10 cellular contexts compared by ENCODE assay signal in the genomic region with DNA sequence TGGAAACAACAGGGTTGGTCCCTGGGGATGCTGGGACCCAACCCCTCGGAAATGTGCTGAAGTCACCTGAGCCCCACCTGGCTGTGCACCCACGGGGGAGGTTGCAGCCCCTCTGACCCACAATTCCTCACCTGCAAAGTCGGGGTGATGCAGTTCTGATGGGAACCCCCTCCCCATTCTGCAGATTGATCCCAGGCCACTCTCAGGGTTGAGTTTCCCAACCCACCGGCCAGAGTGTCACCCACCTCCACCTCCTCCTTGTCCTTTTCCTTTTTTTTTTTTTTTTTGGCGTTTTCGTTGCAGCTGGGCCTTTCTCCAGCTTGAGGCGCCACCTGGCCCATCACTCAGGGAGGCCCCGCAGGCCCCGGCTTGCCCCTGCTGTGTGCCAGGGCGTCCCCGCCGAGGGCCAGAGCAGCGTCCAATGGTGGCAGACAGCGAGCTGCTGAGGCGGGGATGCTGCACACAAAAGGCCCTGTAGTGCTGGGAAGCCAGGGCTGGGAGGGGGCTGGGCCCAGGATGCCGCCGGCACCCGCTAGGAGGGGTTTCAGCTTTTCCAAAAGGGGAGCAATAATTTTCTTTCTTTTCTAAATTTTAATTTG. TPM values are rescaled to one million over a fixed set of nuclear protein-coding genes. Genes with fewer than 3 reads are reported as not detected.
A peak's percentile ranks its signal among the peaks of the same experiment; 100 is the strongest.
DNase-seq lines count a peak whose midpoint lies in the region; ATAC-seq, FAIRE-seq and TF ChIP-seq lines count a peak whose summit lies in the region.
"Had no signal": no experiment of that assay in that cellular context is flagged by ENCODE, and none has a peak within 500 bp of the region (broad histone marks: within the 10 kb centered on the region; RNA-seq: fewer than 3 reads in every experiment).

No MANE protein-coding gene starts in this region.

- no peak for FAIRE-seq in H1 (lab: Jason Lieb, UNC)
- FAIRE-seq: G401.6 had no signal

- H3K23me2 ChIP-seq in H1 (ENCODE audit: low read depth, low read length): peaks cover 13% of the 10 kb centered on the region

- H3K79me2 ChIP-seq in H1 (ENCODE audit: control insufficient read depth in 1 of 2, insufficient read depth in 2 of 2, low read length in 2 of 2) (no peaks in the 10 kb centered on the region; a peak in 1 of 4 replicates), parathyroid adenoma (peaks cover 9% of the 10 kb centered on the region)

- peaks cover 4% of the 10 kb centered on the region; the same call in 1 of the 2 replicates for H3K79me1 ChIP-seq in H1 (ENCODE audit: low read depth, low read length)

- no peak overlapping the region for H3K14ac ChIP-seq in H1 (ENCODE audit: insufficient read length)

- no peak overlapping the region for H2BK12ac ChIP-seq in H1 (ENCODE audit: low read depth, low read length)

- peak overlapping the region in 1 of 2 experiments; percentile 27; a peak in 2 of 4 replicates for H3K4me2 ChIP-seq in H1 (ENCODE audit: insufficient read depth in 1 of 2, low read depth in 2 of 2, low read length in 2 of 2)
- H3K4me2 ChIP-seq in parathyroid adenoma (ENCODE audit: low read length): no peak overlapping the region

- no peak for TF ChIP-seq POLR2A in H1 (IDR thresholded peaks at IDR 0.05; ENCODE audit: control extremely low read depth in 1 of 2, low read depth in 2 of 2, low read length in 2 of 2)

- ATAC-seq in GM21423 (IDR thresholded peaks at IDR 0.05; ENCODE audit: unreplicated experiment): no peak

- H3K27me3 ChIP-seq in H1 (replicated peaks in 1 of 4; ENCODE audit: control insufficient read depth in 3 of 4, extremely low read depth in 1 of 4, insufficient read depth in 3 of 4, low read length in 3 of 4) (no peaks in the 10 kb centered on the region), parathyroid adenoma (ENCODE audit: control insufficient read depth, insufficient read depth, low read length) (no peaks in the 10 kb centered on the region)
- H3K27me3 ChIP-seq: neutrophil had no signal

- no peak overlapping the region for H3K23ac ChIP-seq in H1 (ENCODE audit: insufficient read length)

- peak overlapping the region; percentile 22 for H4K8ac ChIP-seq in H1 (ENCODE audit: extremely low read depth, insufficient read depth, low read length)

- peak overlapping the region; percentile 83; the same call in 1 of the 2 replicates for H2BK5ac ChIP-seq in H1 (ENCODE audit: low read depth, low read length)

- H2BK15ac ChIP-seq in H1 (ENCODE audit: low read length): no peak overlapping the region

- H3K9ac ChIP-seq in H1 (replicated peaks in 1 of 4; ENCODE audit: extremely low read depth in 1 of 4, low read depth in 3 of 4, low read length in 3 of 4): no peak overlapping the region
- H3K9ac ChIP-seq in parathyroid adenoma: no peak overlapping the region

- peak overlapping the region; percentile 60; the same call in 1 of the 2 replicates for H3K18ac ChIP-seq in H1 (ENCODE audit: extremely low read depth, low read length)

- DNase-seq in ELF-1 (ENCODE audit: low read depth, low spot score) (peak; percentile 62), NCI-H446 treated with DMSO at 0.1 percent for 48 hours (lab: John Stamatoyannopoulos, UW) (peak; percentile 95), H1 (ENCODE audit: low read depth in 1 of 2, low spot score in 2 of 2) (peak in 1 of 2 experiments; percentile 62), AG08396 (ENCODE audit: low spot score) (no peak), EL (no peak)
- no peak for DNase-seq in activated CD8-positive, alpha-beta memory T cell treated with anti-CD3 and anti-CD28 coated beads, Interleukin-2, amount 50 U/mL, for 48 hours

- no peak overlapping the region for H3K56ac ChIP-seq in H1 (replicated peaks; ENCODE audit: insufficient read length, low read depth, low read length)

- no peak for TF ChIP-seq RAD21 in H1 (IDR thresholded peaks at IDR 0.05 in 1 of 2, conservative IDR thresholded peaks at IDR 0.05 in 1 of 2; ENCODE audit: low read depth in 2 of 2, low read length in 2 of 2)

- no peak overlapping the region for H2BK20ac ChIP-seq in H1 (ENCODE audit: low read length)

- POLR2A ChIA-PET in H1 (lab: Charles Lee; ENCODE audit: partially characterized antibody): interaction anchor here (1.2 to 1.4 kb wide), 3 partner anchors 15 to 124 kb away, joined by 3 read pairs; a partner anchor contains a TSS

- H3K4ac ChIP-seq in H1 (replicated peaks; ENCODE audit: insufficient read length, low read depth, low read length): no peak overlapping the region

- no peak for TF ChIP-seq EP300 in H1 (IDR thresholded peaks at IDR 0.05; ENCODE audit: borderline replicate concordance in 1 of 2, low read depth in 2 of 2, low read length in 2 of 2)

- TF ChIP-seq CTCF in H1 (IDR thresholded peaks at IDR 0.05; ENCODE audit: control extremely low read depth in 1 of 3, insufficient read depth in 1 of 3, low read depth in 1 of 3, low read length in 3 of 3) (0 out of 4 replicates have a peak, but pooled peaks of 1 of the 3 experiments have one; percentile 1), parathyroid adenoma (IDR thresholded peaks at IDR 0.05) (no peak)

- 55% methylated on average over 14 of the region's 18 CpGs; no CpG with 5 or more reads in 1 of the 2 experiments for WGBS in H1 (ENCODE audit: extremely low coverage in 1 of 2, insufficient coverage in 1 of 2, insufficient read length in 1 of 2, insufficient replicate concordance in 2 of 2, low coverage in 1 of 2, low lambda C conversion rate in 2 of 2, missing lambda C conversion rate in 1 of 2), 2 experiments

- no peak overlapping the region for H2AFZ ChIP-seq in H1 (ENCODE audit: low read length)
- H2AFZ ChIP-seq in parathyroid adenoma: no peak overlapping the region

- H3K27ac ChIP-seq in H1 (ENCODE audit: low read depth, low read length) (0 out of 2 replicates have a peak overlapping the region, but pooled peaks have one; percentile 9), parathyroid adenoma (peak overlapping the region; percentile 86)
- H3K27ac ChIP-seq: neutrophil had no signal

- peaks cover 4 to 22% of the 10 kb centered on the region in 2 experiments for H4K20me1 ChIP-seq in H1 (replicated peaks in 1 of 2; ENCODE audit: control insufficient read depth in 1 of 2, insufficient read depth in 2 of 2, low read length in 2 of 2)

- no peak overlapping the region for H4K91ac ChIP-seq in H1 (replicated peaks; ENCODE audit: insufficient read length, low read length)

- H2BK120ac ChIP-seq in H1 (replicated peaks; ENCODE audit: low read depth, low read length): no peak overlapping the region

- H3K36me3 ChIP-seq in H1 (ENCODE audit: control insufficient read depth in 2 of 4, insufficient read depth in 4 of 4, low read length in 3 of 4): peaks cover 0 to 16% (median 8%) of the 10 kb centered on the region in 4 experiments; a peak in 2 of 8 replicates
- H3K36me3 ChIP-seq in parathyroid adenoma (ENCODE audit: control insufficient read depth, insufficient read depth, low read length): no peaks in the 10 kb centered on the region
- H3K36me3 ChIP-seq: neutrophil had no signal

- H3K4me3 ChIP-seq in H1 (ENCODE audit: extremely low read depth in 1 of 4, insufficient read depth in 2 of 4, low read depth in 3 of 4, low read length in 4 of 4) (no peak overlapping the region), parathyroid adenoma (ENCODE audit: low read depth, low read length) (no peak overlapping the region)

- no peak overlapping the region for H4K5ac ChIP-seq in H1 (ENCODE audit: insufficient read length, low read depth, low read length)

- CTCF ChIA-PET in H1 (lab: Charles Lee; ENCODE audit: partially characterized antibody): interaction anchor here (0.6 to 1.2 kb wide), 4 partner anchors 13 to 247 kb away, joined by 3 to 5 read pairs (median 3); no protein-coding TSS in a partner anchor

- no peaks in the 10 kb centered on the region for H3K9me3 ChIP-seq in H1 (ENCODE audit: insufficient read depth in 2 of 2, low read depth in 1 of 2, low read length in 1 of 2)
- H3K9me3 ChIP-seq in parathyroid adenoma (ENCODE audit: control insufficient read depth, low read length): no peaks in the 10 kb centered on the region
- H3K9me3 ChIP-seq: neutrophil had no signal

- H3K4me1 ChIP-seq in H1 (replicated peaks in 1 of 4; ENCODE audit: control insufficient read depth in 3 of 4, insufficient read depth in 4 of 4, low read length in 3 of 4) (peaks cover 0 to 15% (median 11%) of the 10 kb centered on the region in 4 experiments; a peak in 6 of 7 replicates), parathyroid adenoma (peaks cover 30% of the 10 kb centered on the region)

- H2AK5ac ChIP-seq in H1 (ENCODE audit: low read depth, low read length): no peak overlapping the region

RNA-seq across cellular contexts. Expression of a gene that starts 4.6 kb away (rescaled TPM):
- total RNA-seq in H1 (2021; fragmentation: NEBNext Ultra II Directional; extraction: Animal tissue kit (Norgen Biotek cat#: 25700)): 53.8 and 57.1 TPM in 2 replicates
- 21.7 and 31.4 TPM in 2 replicates for polyA plus RNA-seq in H1 (2011; rRNA removed)
- 20.2 TPM for polyA plus RNA-seq in H1 (2011; cell fraction: cytosol; rRNA removed)
- 29.8 TPM for polyA plus RNA-seq in H1 (2011; cell fraction: nucleus; rRNA removed)
- polyA plus RNA-seq in H1 (2012, experiment 1 of 2): 24.6 to 46.9 TPM (median 34.0 TPM) in 4 replicates
- 33.2 TPM for polyA plus RNA-seq in H1 (2012, experiment 2 of 2)
- 45.8 TPM for polyA plus RNA-seq in H1 (2013, experiment 1 of 2)
- polyA plus RNA-seq in H1 (2013, experiment 2 of 2): 45.9 TPM
- polyA minus RNA-seq in H1 (2011; rRNA and poly(A)+ RNA removed): 15.2 and 18.5 TPM in 2 replicates
- 37.8 TPM for polyA minus RNA-seq in H1 (2011; cell fraction: cytosol; rRNA and poly(A)+ RNA removed)
- 21.7 TPM for polyA minus RNA-seq in H1 (2011; cell fraction: nucleus; rRNA and poly(A)+ RNA removed)

RNA-seq across cellular contexts. Expression of a gene that starts 16.0 kb away (rescaled TPM):
- total RNA-seq in H1 (2021; fragmentation: NEBNext Ultra II Directional; extraction: Animal tissue kit (Norgen Biotek cat#: 25700)): 25.9 and 28.9 TPM in 2 replicates
- 59.5 and 62.4 TPM in 2 replicates for polyA plus RNA-seq in H1 (2011; rRNA removed)
- polyA plus RNA-seq in H1 (2011; cell fraction: cytosol; rRNA removed): 58.0 TPM
- 51.4 TPM for polyA plus RNA-seq in H1 (2011; cell fraction: nucleus; rRNA removed)
- polyA plus RNA-seq in H1 (2012, experiment 1 of 2): 25.3 to 49.4 TPM (median 43.4 TPM) in 4 replicates
- polyA plus RNA-seq in H1 (2012, experiment 2 of 2): 54.5 TPM
- 60.7 TPM for polyA plus RNA-seq in H1 (2013, experiment 1 of 2)
- 66.1 TPM for polyA plus RNA-seq in H1 (2013, experiment 2 of 2)
- 39.9 and 40.8 TPM in 2 replicates for polyA minus RNA-seq in H1 (2011; rRNA and poly(A)+ RNA removed)
- polyA minus RNA-seq in H1 (2011; cell fraction: cytosol; rRNA and poly(A)+ RNA removed): 26.3 TPM
- polyA minus RNA-seq in H1 (2011; cell fraction: nucleus; rRNA and poly(A)+ RNA removed): 15.6 TPM

RNA-seq across cellular contexts. Expression of a gene that starts 35.5 kb away (rescaled TPM):
- total RNA-seq in H1 (2021; fragmentation: NEBNext Ultra II Directional; extraction: Animal tissue kit (Norgen Biotek cat#: 25700)): 24.2 and 28.6 TPM in 2 replicates
- polyA plus RNA-seq in H1 (2011; rRNA removed): 80.1 and 82.6 TPM in 2 replicates
- 52.7 TPM for polyA plus RNA-seq in H1 (2011; cell fraction: cytosol; rRNA removed)
- 45.3 TPM for polyA plus RNA-seq in H1 (2011; cell fraction: nucleus; rRNA removed)
- polyA plus RNA-seq in H1 (2012, experiment 1 of 2): 29.4 to 37.4 TPM (median 36.6 TPM) in 4 replicates
- 48.3 TPM for polyA plus RNA-seq in H1 (2012, experiment 2 of 2)
- 41.2 TPM for polyA plus RNA-seq in H1 (2013, experiment 1 of 2)
- 42.3 TPM for polyA plus RNA-seq in H1 (2013, experiment 2 of 2)
- polyA minus RNA-seq in H1 (2011; rRNA and poly(A)+ RNA removed): 31.0 and 44.7 TPM in 2 replicates
- 16.7 TPM for polyA minus RNA-seq in H1 (2011; cell fraction: cytosol; rRNA and poly(A)+ RNA removed)
- polyA minus RNA-seq in H1 (2011; cell fraction: nucleus; rRNA and poly(A)+ RNA removed): 12.7 TPM

RNA-seq across cellular contexts. Expression of a gene that starts 46.3 kb away (rescaled TPM):
- 14.2 and 14.3 TPM in 2 replicates for total RNA-seq in H1 (2021; fragmentation: NEBNext Ultra II Directional; extraction: Animal tissue kit (Norgen Biotek cat#: 25700))
- 13.6 and 18.6 TPM in 2 replicates for polyA plus RNA-seq in H1 (2011; rRNA removed)
- polyA plus RNA-seq in H1 (2011; cell fraction: cytosol; rRNA removed): 7.1 TPM
- polyA plus RNA-seq in H1 (2011; cell fraction: nucleus; rRNA removed): 26.7 TPM
- polyA plus RNA-seq in H1 (2012, experiment 1 of 2): 10.0 to 16.5 TPM (median 14.3 TPM) in 4 replicates
- polyA plus RNA-seq in H1 (2012, experiment 2 of 2): 11.5 TPM
- 12.1 TPM for polyA plus RNA-seq in H1 (2013, experiment 1 of 2)
- 13.1 TPM for polyA plus RNA-seq in H1 (2013, experiment 2 of 2)
- polyA minus RNA-seq in H1 (2011; rRNA and poly(A)+ RNA removed): 42.9 and 47.7 TPM in 2 replicates
- 23.5 TPM for polyA minus RNA-seq in H1 (2011; cell fraction: cytosol; rRNA and poly(A)+ RNA removed)
- polyA minus RNA-seq in H1 (2011; cell fraction: nucleus; rRNA and poly(A)+ RNA removed): 17.7 TPM

RNA-seq across cellular contexts. Expression of a gene that starts 60.0 kb away (rescaled TPM):
- total RNA-seq in H1 (2021; fragmentation: NEBNext Ultra II Directional; extraction: Animal tissue kit (Norgen Biotek cat#: 25700)): 9.0 TPM in 2 replicates
- 3.4 and 5.5 TPM in 2 replicates for polyA plus RNA-seq in H1 (2011; rRNA removed)
- polyA plus RNA-seq in H1 (2011; cell fraction: cytosol; rRNA removed): 1.5 TPM
- polyA plus RNA-seq in H1 (2011; cell fraction: nucleus; rRNA removed): 7.7 TPM
- 3.2 to 5.5 TPM (median 4.8 TPM) in 4 replicates for polyA plus RNA-seq in H1 (2012, experiment 1 of 2)
- 3.0 TPM for polyA plus RNA-seq in H1 (2012, experiment 2 of 2)
- 3.4 TPM for polyA plus RNA-seq in H1 (2013, experiment 1 of 2)
- polyA plus RNA-seq in H1 (2013, experiment 2 of 2): 3.1 TPM
- 4.8 and 5.0 TPM in 2 replicates for polyA minus RNA-seq in H1 (2011; rRNA and poly(A)+ RNA removed)
- polyA minus RNA-seq in H1 (2011; cell fraction: cytosol; rRNA and poly(A)+ RNA removed): 6.1 TPM
- 7.4 TPM for polyA minus RNA-seq in H1 (2011; cell fraction: nucleus; rRNA and poly(A)+ RNA removed)

Comparison
In these comparisons a context has a peak if more than half of its experiments do, and no peak if none do; other contexts are left out.
1. DNase-seq: peak in ELF-1 (single experiment) and NCI-H446 treated with DMSO at 0.1 percent for 48 hours (single experiment); none in AG08396 (single experiment), activated CD8-positive, alpha-beta memory T cell treated with anti-CD3 and anti-CD28 coated beads, Interleukin-2, amount 50 U/mL, for 48 hours (single experiment) and EL (single experiment).